14 cellular contexts compared by ENCODE assay signal in genomic region chr20:58655328-58656094, GRCh38. TPM values are rescaled to one million over a fixed set of nuclear protein-coding genes. Genes with fewer than 3 reads are reported as not detected.
DNase-seq lines count a peak whose midpoint lies in the region; ATAC-seq and TF ChIP-seq lines count a peak whose summit lies in the region.
"Had no signal": no experiment of that assay in that cellular context is flagged by ENCODE, and none has a peak within 500 bp of the region (broad histone marks: within the 10 kb centered on the region; RNA-seq: fewer than 3 reads in every experiment).

No MANE protein-coding gene starts in this region.

- peaks cover 5% of the 10 kb centered on the region for H3K4me1 ChIP-seq in NT2/D1 (ENCODE audit: insufficient read depth, insufficient read length)
- H3K4me1 ChIP-seq in neuron (ENCODE audit: insufficient read depth, low read length), result peaks cover 69% of the 10 kb centered on the region

- H3K4me3 Mint-ChIP-seq in activated CD4-positive, alpha-beta T cell treated with anti-CD3 and anti-CD28 coated beads, Interleukin-2, amount 10 ng/mL, durations not matched to agents 24 days and 14 days, result peak overlapping the region; percentile 52
- H3K4me3 Mint-ChIP-seq in brain, result peak overlapping the region; percentile 55 to 99 (median 83)

- intact Hi-C loops in activated CD4-positive, alpha-beta T cell treated with anti-CD3 and anti-CD28 coated beads, Interleukin-2, amount 10 ng/mL, durations not matched to agents 24 days and 14 days (cut with micrococcal nuclease), result loop anchor here (2.0 kb wide), 1 partner anchor 197 kb away; the partner anchor contains the start of gene GNAS

- H3K9me3 Mint-ChIP-seq in activated CD4-positive, alpha-beta T cell treated with anti-CD3 and anti-CD28 coated beads, Interleukin-2, amount 10 ng/mL, durations not matched to agents 24 days and 14 days, result no peaks in the 10 kb centered on the region
- peaks cover 0 to 3% (median 0%) of the 10 kb centered on the region in 5 experiments for H3K9me3 Mint-ChIP-seq in brain

- H3K4me3 ChIP-seq in NT2/D1 (ENCODE audit: insufficient read length, low read depth) (no peak overlapping the region), neuron (ENCODE audit: low read length) (peak overlapping the region; percentile 65)

- H3K27me3 Mint-ChIP-seq in activated CD4-positive, alpha-beta T cell treated with anti-CD3 and anti-CD28 coated beads, Interleukin-2, amount 10 ng/mL, durations not matched to agents 24 days and 14 days, result no peaks in the 10 kb centered on the region
- H3K27me3 Mint-ChIP-seq in brain, result peaks cover 14% of the 10 kb centered on the region

- peaks cover 27% of the 10 kb centered on the region for H3K36me3 Mint-ChIP-seq in activated CD4-positive, alpha-beta T cell treated with anti-CD3 and anti-CD28 coated beads, Interleukin-2, amount 10 ng/mL, durations not matched to agents 24 days and 14 days (ENCODE audit: low read depth)
- H3K36me3 Mint-ChIP-seq in brain, result no peaks in the 10 kb centered on the region

- H3K4me1 Mint-ChIP-seq in activated CD4-positive, alpha-beta T cell treated with anti-CD3 and anti-CD28 coated beads, Interleukin-2, amount 10 ng/mL, durations not matched to agents 24 days and 14 days, result peaks cover 54% of the 10 kb centered on the region
- H3K4me1 Mint-ChIP-seq in brain, result peaks cover 69% of the 10 kb centered on the region

- H3K27me3 ChIP-seq in NT2/D1 (ENCODE audit: insufficient read depth, insufficient read length) (no peaks in the 10 kb centered on the region), neuron (ENCODE audit: insufficient read depth, low read length) (no peaks in the 10 kb centered on the region)

- H3K36me3 ChIP-seq in NT2/D1 (ENCODE audit: insufficient read depth, insufficient read length, low read length), result peaks cover 16% of the 10 kb centered on the region
- H3K36me3 ChIP-seq in neuron (ENCODE audit: insufficient read depth, low read length), result peaks cover 8% of the 10 kb centered on the region

- TF ChIP-seq CTCF in brain (conservative IDR thresholded peaks at IDR 0.05), result no peak

- peak overlapping the region; percentile 23 for H3K9ac ChIP-seq in NT2/D1 (ENCODE audit: insufficient read length, low read depth)

- H3K9me3 ChIP-seq in NT2/D1 (ENCODE audit: insufficient read depth, low read length), result no peaks in the 10 kb centered on the region
- no peaks in the 10 kb centered on the region for H3K9me3 ChIP-seq in neuron (ENCODE audit: low read length)

- no peak overlapping the region for H2AFZ ChIP-seq in neuron (ENCODE audit: low read depth, low read length)

- ATAC-seq in HG02798 (IDR thresholded peaks at IDR 0.05; ENCODE audit: poor library complexity, unreplicated experiment) (no peak), GM21786 (IDR thresholded peaks at IDR 0.05; ENCODE audit: unreplicated experiment) (no peak), HG03095 (IDR thresholded peaks at IDR 0.05; ENCODE audit: unreplicated experiment) (no peak)

- DNase-seq in activated CD4-positive, alpha-beta T cell treated with anti-CD3 and anti-CD28 coated beads, Interleukin-2, amount 10 ng/mL, durations not matched to agents 24 days and 14 days, result no peak
- DNase-seq in activated CD4-positive, alpha-beta T cell treated with anti-CD3 and anti-CD28 coated beads for 1 hour, result no peak
- DNase-seq in NT2/D1 (ENCODE audit: low read depth, low spot score), result no peak
- DNase-seq: ACHN; central memory CD4-positive, alpha-beta T cell; kidney glomerular epithelial cell; NCI-H1417; NCI-H774; stimulated activated CD4-positive, alpha-beta T cell treated with anti-CD3 and anti-CD28 coated beads, Interleukin-2, amount 100 ng/mL, for 24 hours had no signal

- H3K27ac Mint-ChIP-seq in activated CD4-positive, alpha-beta T cell treated with anti-CD3 and anti-CD28 coated beads, Interleukin-2, amount 10 ng/mL, durations not matched to agents 24 days and 14 days, result peak overlapping the region; percentile 52
- peak overlapping the region in 3 of 5 experiments; percentile 51 to 71 (median 59) for H3K27ac Mint-ChIP-seq in brain

RNA-seq across cellular contexts. Expression of gene STX16, which starts 4.4 kb away (rescaled TPM):
- total RNA-seq in activated CD4-positive, alpha-beta T cell treated with anti-CD3 and anti-CD28 coated beads, Interleukin-2, amount 10 ng/mL, durations not matched to agents 24 days and 14 days, result 106 and 110 TPM in 2 replicates
- 23.8 TPM for polyA plus RNA-seq in brain (ENCODE audit: insufficient read depth, low read depth, low replicate concordance)

RNA-seq across cellular contexts. Expression of gene NPEPL1, which starts 37.1 kb away (rescaled TPM):
- 22.3 and 23.1 TPM in 2 replicates for total RNA-seq in activated CD4-positive, alpha-beta T cell treated with anti-CD3 and anti-CD28 coated beads, Interleukin-2, amount 10 ng/mL, durations not matched to agents 24 days and 14 days
- polyA plus RNA-seq in brain (ENCODE audit: insufficient read depth, low read depth, low replicate concordance), result 13.7 TPM
